8 cellular contexts compared by ENCODE assay signal in genomic region chr17:75113798-75114551, GRCh38. TPM values are rescaled to one million over a fixed set of nuclear protein-coding genes. Genes with fewer than 3 reads are reported as not detected.
DNase-seq lines count a peak whose midpoint lies in the region; ATAC-seq and TF ChIP-seq lines count a peak whose summit lies in the region.

No MANE protein-coding gene starts in this region.

- no peaks in the 10 kb centered on the region for H3K27me3 Mint-ChIP-seq in activated B cell treated with CpG ODN at 0.5 μM for 24 hours

- no peak for TF ChIP-seq CTCF in activated B cell treated with CpG ODN at 0.5 μM for 24 hours (IDR thresholded peaks at IDR 0.05)

- peak overlapping the region; percentile 93 for H3K27ac Mint-ChIP-seq in activated B cell treated with CpG ODN at 0.5 μM for 24 hours

- peaks cover 74% of the 10 kb centered on the region for H3K4me1 Mint-ChIP-seq in activated B cell treated with CpG ODN at 0.5 μM for 24 hours

- peak overlapping the region; percentile 79 for H3K4me3 Mint-ChIP-seq in activated B cell treated with CpG ODN at 0.5 μM for 24 hours

- POLR2A ChIA-PET in activated B cell treated with CpG ODN at 0.5 μM for 24 hours (lab: Charles Lee), result interaction anchor here (0.5 to 9.7 kb wide), 31 partner anchors 9 to 594 kb away, joined by 3 to 292 read pairs (median 5); partner anchors contain the start of genes GGA3, JPT1, MIF4GD and MRPL58

- intact Hi-C loops in activated B cell treated with CpG ODN at 0.5 μM for 24 hours (cut with micrococcal nuclease), result loop anchor here (1.0 to 10.0 kb wide), 9 partner anchors 17 to 298 kb away; partner anchors contain the start of genes GGA3, JPT1, MRPS7 and NT5C

- no peaks in the 10 kb centered on the region for H3K9me3 Mint-ChIP-seq in activated B cell treated with CpG ODN at 0.5 μM for 24 hours

- peak; percentile 54 for ATAC-seq in HG03135 (IDR thresholded peaks at IDR 0.05; ENCODE audit: unreplicated experiment)
- peak; percentile 55 for ATAC-seq in activated B cell treated with CpG ODN at 0.5 μM for 24 hours (ENCODE audit: low read depth)
- no peak for ATAC-seq in GM18907 (IDR thresholded peaks at IDR 0.05; ENCODE audit: unreplicated experiment)

- CTCF ChIA-PET in activated B cell treated with CpG ODN at 0.5 μM for 24 hours (lab: Charles Lee), result interaction anchor here (0.6 to 8.7 kb wide), 42 partner anchors 10 to 334 kb away, joined by 3 to 192 read pairs (median 6); partner anchors contain the start of genes GGA3, GRB2, JPT1 and MIF4GD

- H3K36me3 Mint-ChIP-seq in activated B cell treated with CpG ODN at 0.5 μM for 24 hours (ENCODE audit: low read depth), result peaks cover 6% of the 10 kb centered on the region

- DNase-seq in DMS53 treated with DMSO at 0.1 percent for 48 hours (lab: John Stamatoyannopoulos, UW; ENCODE audit: unreplicated experiment), result peak; percentile 89
- DNase-seq in NCI-H345 (lab: John Stamatoyannopoulos, UW), result peak; percentile 88
- peak; percentile 67 for DNase-seq in activated B cell treated with CpG ODN at 0.5 μM for 24 hours
- DNase-seq in central memory CD4-positive, alpha-beta T cell, result peak; percentile 87
- peak; percentile 91 for DNase-seq in kidney tubule cell (ENCODE audit: low spot score)
- DNase-seq in stimulated activated CD4-positive, alpha-beta T cell treated with anti-CD3 and anti-CD28 coated beads, Interleukin-15, amount 100 ng/mL, for 48 hours (ENCODE audit: low read depth in 2 of 2), result peak; percentile 82 to 86

RNA-seq across cellular contexts. Expression of gene ARMC7, which starts 4.2 kb away (rescaled TPM):
- total RNA-seq in activated B cell treated with CpG ODN at 0.5 μM for 24 hours, result 11.8 and 15.4 TPM in 2 replicates

RNA-seq across cellular contexts. Expression of gene NT5C, which starts 17.6 kb away (rescaled TPM):
- total RNA-seq in activated B cell treated with CpG ODN at 0.5 μM for 24 hours, result 95.0 and 98.2 TPM in 2 replicates

RNA-seq across cellular contexts. Expression of gene SLC16A5, which starts 26.2 kb away (rescaled TPM):
- 4.9 and 5.7 TPM in 2 replicates for total RNA-seq in activated B cell treated with CpG ODN at 0.5 μM for 24 hours

RNA-seq across cellular contexts. Expression of gene JPT1, which starts 40.3 kb away (rescaled TPM):
- 70.5 and 72.9 TPM in 2 replicates for total RNA-seq in activated B cell treated with CpG ODN at 0.5 μM for 24 hours
